ENCODE assay signal across 8 cellular contexts in genomic region chr1:161792740-161793139, GRCh38. TPM values are rescaled to one million over a fixed set of nuclear protein-coding genes. Genes with fewer than 3 reads are reported as not detected.
DNase-seq lines count a peak whose midpoint lies in the region; ATAC-seq and TF ChIP-seq lines count a peak whose summit lies in the region.

No MANE protein-coding gene starts in this region.

- H3K27me3 Mint-ChIP-seq in CD4-positive, alpha-beta memory T cell: no peaks in the 10 kb centered on the region

- H3K4me3 ChIP-seq in CD4-positive, alpha-beta memory T cell (ENCODE audit: low read length in 2 of 2): no peak overlapping the region
- H3K4me3 ChIP-seq in PC-9 (no peak overlapping the region), colonic mucosa (no peak overlapping the region), lung (no peak overlapping the region)

- peaks cover 3 to 7% (median 6%) of the 10 kb centered on the region in 4 donors for H3K4me1 Mint-ChIP-seq in CD4-positive, alpha-beta memory T cell

- H3K9me3 ChIP-seq in CD4-positive, alpha-beta memory T cell (ENCODE audit: control insufficient read depth in 1 of 2, low read length in 2 of 2): no peaks in the 10 kb centered on the region
- no peaks in the 10 kb centered on the region for H3K9me3 ChIP-seq in PC-9 (ENCODE audit: insufficient read depth, low read depth)
- no peaks in the 10 kb centered on the region for H3K9me3 ChIP-seq in colonic mucosa
- no peaks in the 10 kb centered on the region for H3K9me3 ChIP-seq in lung (ENCODE audit: control insufficient read depth in 2 of 2, insufficient read depth in 1 of 2, low read length in 1 of 2)

- peak in 4 of 5 donors; percentile 42 to 49 (median 44) for DNase-seq in CD4-positive, alpha-beta memory T cell
- DNase-seq in KG1 (lab: John Stamatoyannopoulos, UW) (peak; percentile 24), PC-9 (peak; percentile 5 to 84), colonic mucosa (no peak), lung (ENCODE audit: low spot score) (no peak), activated gamma-delta T cell (lab: John Stamatoyannopoulos, UW) (no peak)
- no peak for DNase-seq in activated CD4-positive, alpha-beta T cell treated with anti-CD3 and anti-CD28 coated beads, Interleukin-2, amount 50 U/mL, for 48 hours

- peaks cover 41% of the 10 kb centered on the region for H3K36me3 ChIP-seq in CD4-positive, alpha-beta memory T cell (ENCODE audit: insufficient read depth, low read length)
- peaks cover 38% of the 10 kb centered on the region for H3K36me3 ChIP-seq in PC-9 (ENCODE audit: low read depth)
- no peaks in the 10 kb centered on the region for H3K36me3 ChIP-seq in colonic mucosa
- H3K36me3 ChIP-seq in lung (ENCODE audit: control insufficient read depth in 2 of 2, insufficient read depth in 2 of 2, low read length in 2 of 2): peaks cover 8 to 25% of the 10 kb centered on the region in 2 donors

- CTCF ChIA-PET in CD4-positive, alpha-beta memory T cell (lab: Charles Lee; ENCODE audit: partially characterized antibody): interaction anchor here (0.6 to 7.6 kb wide), 23 partner anchors 9 to 264 kb away, joined by 3 to 213 read pairs (median 4); partner anchors contain the start of gene OLFML2B
- CTCF ChIA-PET in PC-9 (lab: Charles Lee): interaction anchor here (0.6 to 2.8 kb wide), 5 partner anchors 26 to 964 kb away, joined by 3 to 99 read pairs (median 3); partner anchors contain the start of genes ATF6 and OLFML2B

- POLR2A ChIA-PET in CD4-positive, alpha-beta memory T cell (lab: Charles Lee; ENCODE audit: partially characterized antibody): no interaction called here
- POLR2A ChIA-PET in PC-9 (lab: Charles Lee; ENCODE audit: unreplicated experiment): interaction anchor here (0.8 to 0.9 kb wide), 2 partner anchors 232 to 244 kb away, joined by 3 to 4 read pairs; partner anchors contain the start of gene OLFML2B

- no peak overlapping the region for H3K4me2 ChIP-seq in PC-9

- BruUV-seq in PC-9 (replicated peaks; lab: Mats Ljungman, UMichigan): no TSS peak

- WGBS in lung, 2 donors: 48 to 61% methylated on average over 3 of the region's 3 CpGs

- H3K27me3 ChIP-seq in CD4-positive, alpha-beta memory T cell (ENCODE audit: insufficient read depth, low read length): no peaks in the 10 kb centered on the region
- H3K27me3 ChIP-seq in PC-9 (ENCODE audit: insufficient read depth, low read depth) (no peaks in the 10 kb centered on the region), colonic mucosa (no peaks in the 10 kb centered on the region), lung (ENCODE audit: control insufficient read depth, insufficient read depth) (no peaks in the 10 kb centered on the region)

- intact Hi-C loops in CD4-positive, alpha-beta memory T cell (cut with micrococcal nuclease): loop anchor here (1.0 to 10.0 kb wide), 4 partner anchors 112 to 600 kb away; no protein-coding TSS in a partner anchor
- intact Hi-C loops in PC-9 (cut with micrococcal nuclease; ENCODE audit: unreplicated experiment): loop anchor here (1.0 to 5.0 kb wide), 4 partner anchors 230 to 600 kb away; partner anchors contain the start of gene OLFML2B
- intact Hi-C loops in colonic mucosa (cut with DNase I): loop anchor here (2.0 kb wide), 1 partner anchor 244 kb away; no protein-coding TSS in a partner anchor

- H4K20me1 ChIP-seq in PC-9 (ENCODE audit: insufficient read depth): peaks cover 4% of the 10 kb centered on the region; the same call in 1 of the 2 replicates

- H3K4me1 ChIP-seq in CD4-positive, alpha-beta memory T cell (ENCODE audit: insufficient read depth, low read length): no peaks in the 10 kb centered on the region
- H3K4me1 ChIP-seq in PC-9 (replicated peaks; ENCODE audit: insufficient read depth) (no peaks in the 10 kb centered on the region; the same call in 1 of the 2 replicates), colonic mucosa (no peaks in the 10 kb centered on the region), lung (ENCODE audit: control insufficient read depth in 2 of 2, insufficient read depth in 2 of 2, low read length in 2 of 2) (no peaks in the 10 kb centered on the region)

- no peaks in the 10 kb centered on the region for H3K9me3 Mint-ChIP-seq in CD4-positive, alpha-beta memory T cell

- peaks cover 7% of the 10 kb centered on the region; the same call in 1 of the 2 replicates for H3F3A ChIP-seq in PC-9 (ENCODE audit: insufficient read depth, low read depth)

- TF ChIP-seq CTCF in PC-9 (conservative IDR thresholded peaks at IDR 0.05) (peak; percentile 76), colonic mucosa (IDR thresholded peaks at IDR 0.05) (peak; percentile 39), lung (IDR thresholded peaks at IDR 0.05; ENCODE audit: control extremely low read depth, extremely low read depth) (peak; percentile 8)

- peak overlapping the region in 1 of 7 donors; percentile 10 for H3K27ac Mint-ChIP-seq in CD4-positive, alpha-beta memory T cell

- no peaks in the 10 kb centered on the region for H3K9me2 ChIP-seq in PC-9 (ENCODE audit: insufficient read depth)

- no peaks in the 10 kb centered on the region for H3K79me2 ChIP-seq in PC-9 (ENCODE audit: low read depth)

- no peak overlapping the region for H3K4me3 Mint-ChIP-seq in CD4-positive, alpha-beta memory T cell

- no peak overlapping the region for H3K9ac ChIP-seq in colonic mucosa (ENCODE audit: low read depth in 2 of 2, low read length in 2 of 2)

- H3K27ac ChIP-seq in CD4-positive, alpha-beta memory T cell (ENCODE audit: low read depth, low read length): no peak overlapping the region
- H3K27ac ChIP-seq in PC-9 (no peak overlapping the region), colonic mucosa (no peak overlapping the region), lung (ENCODE audit: low read depth in 1 of 2, low read length in 1 of 2) (no peak overlapping the region)

- peaks cover 48 to 84% of the 10 kb centered on the region in 2 donors for H3K36me3 Mint-ChIP-seq in CD4-positive, alpha-beta memory T cell

- H2AFZ ChIP-seq in PC-9: no peak overlapping the region

- ATAC-seq in GM18867 (IDR thresholded peaks at IDR 0.05; ENCODE audit: unreplicated experiment) (peak; percentile 70), lung (ENCODE audit: insufficient read depth, low FRiP score) (peak; percentile 75)

RNA-seq across cellular contexts. Expression of gene ATF6, which starts 26.6 kb away (rescaled TPM):
- 10 to 100 TPM; 22.3 to 22.4 TPM for total RNA-seq in CD4-positive, alpha-beta memory T cell
- 10 to 100 TPM; 14.3 to 22.7 TPM for polyA plus RNA-seq in CD4-positive, alpha-beta memory T cell
- 14.6 and 19.5 TPM in 2 replicates for total RNA-seq in PC-9 (2021)
- total RNA-seq in colonic mucosa: 10 to 100 TPM; 19.6 to 24.2 TPM
- total RNA-seq in lung: 10 to 100 TPM; 27.7 to 44.8 TPM
- polyA plus RNA-seq in lung: 10 to 100 TPM in 1 of 2 donors, 1 to 10 TPM in 1; 4.3 to 17.6 TPM

RNA-seq across cellular contexts. Expression of gene DUSP12, which starts 43.2 kb away (rescaled TPM):
- 10 to 100 TPM; 30.4 to 31.6 TPM for total RNA-seq in CD4-positive, alpha-beta memory T cell
- polyA plus RNA-seq in CD4-positive, alpha-beta memory T cell: 10 to 100 TPM; 53.8 to 86.5 TPM
- 21.0 and 23.6 TPM in 2 replicates for total RNA-seq in PC-9 (2021)
- 10 to 100 TPM; 10.5 to 17.7 TPM for total RNA-seq in colonic mucosa
- 10 to 100 TPM; 19.4 to 60.1 TPM for total RNA-seq in lung
- 10 to 100 TPM; 15.0 to 27.1 TPM for polyA plus RNA-seq in lung

Comparison
In these comparisons a context has a peak if more than half of its experiments do, and no peak if none do; other contexts are left out.
1. DNase-seq: peak in CD4-positive, alpha-beta memory T cell (4 of 5), KG1 (single experiment) and PC-9 (2 of 2); none in colonic mucosa (single experiment), lung (single experiment), activated gamma-delta T cell (single experiment) and activated CD4-positive, alpha-beta T cell treated with anti-CD3 and anti-CD28 coated beads, Interleukin-2, amount 50 U/mL, for 48 hours (0 of 2).
2. CTCF ChIP-seq: peak in every context shown above with its lines; median percentile 76 in PC-9; 39 in colonic mucosa; 8 in lung.